Comparison of ENCODE assay signal across 29 cellular contexts in genomic region chr2:217847552-217848350, GRCh38.
DNase-seq lines count a peak whose midpoint lies in the region; ATAC-seq and TF ChIP-seq lines count a peak whose summit lies in the region.
"Had no signal": no experiment of that assay in that cellular context is flagged by ENCODE, and none has a peak within 500 bp of the region (broad histone marks: within the 10 kb centered on the region; RNA-seq: fewer than 3 reads in every experiment).

No MANE protein-coding gene starts in this region.

- H4K8ac ChIP-seq in H9 (replicated peaks; ENCODE audit: insufficient read length, low read depth, low read length): no peak overlapping the region

- H3K27me3 ChIP-seq in H9 (ENCODE audit: insufficient read depth, low read length) (no peaks in the 10 kb centered on the region), esophagus muscularis mucosa (no peaks in the 10 kb centered on the region), lower lobe of right lung (ENCODE audit: low read depth) (no peaks in the 10 kb centered on the region), spleen (replicated peaks in 1 of 7) (no peaks in the 10 kb centered on the region)
- H3K27me3 ChIP-seq: BE2C had no signal

- no peak overlapping the region for H3K27ac ChIP-seq in H9 (ENCODE audit: insufficient read length, low read depth, low read length)
- H3K27ac ChIP-seq in esophagus muscularis mucosa (replicated peaks in 1 of 4): peak overlapping the region; percentile 83 to 90 (median 88)
- H3K27ac ChIP-seq in lower lobe of right lung: peak overlapping the region; percentile 64
- H3K27ac ChIP-seq in spleen: peak overlapping the region in 5 of 8 donors; percentile 25 to 54 (median 33)
- H3K27ac ChIP-seq: A549 had no signal

- H3K14ac ChIP-seq in H9 (ENCODE audit: insufficient read depth, low read length): peak overlapping the region; percentile 25; the same call in 1 of the 2 replicates

- no peak overlapping the region for H3K4me3 ChIP-seq in esophagus muscularis mucosa
- no peak overlapping the region for H3K4me3 ChIP-seq in lower lobe of right lung
- no peak overlapping the region for H3K4me3 ChIP-seq in spleen
- H3K4me3 ChIP-seq: A549 had no signal

- H3K4ac ChIP-seq in H9 (ENCODE audit: low read depth, low read length): no peak overlapping the region

- H2BK120ac ChIP-seq in H9 (ENCODE audit: low read depth, low read length, poor library complexity, severe bottlenecking): no peak overlapping the region

- DNase-seq in H9: no peak
- DNase-seq in esophagus muscularis mucosa (ENCODE audit: extremely low spot score): no peak
- DNase-seq in lower lobe of right lung: no peak
- DNase-seq in spleen: peak; percentile 73
- no peak for DNase-seq in hippocampal formation (lab: John Stamatoyannopoulos, UW)
- DNase-seq in ACHN: no peak
- no peak for DNase-seq in T-helper 1 cell
- no peak for DNase-seq in T-cell
- DNase-seq: activated CD4-positive, alpha-beta T cell treated with anti-CD3 and anti-CD28 coated beads, Interleukin-2, amount 50 U/mL, for 48 hours; activated CD4-positive, CD25-positive, alpha-beta regulatory T cell; activated CD8-positive, alpha-beta memory T cell treated with anti-CD3 and anti-CD28 coated beads, Interleukin-2, amount 50 U/mL, for 4 hours; anterior cingulate cortex; BE2C; cerebellar nuclear complex; foreskin fibroblast; KBM-7; mesendoderm; MM.1S; naive thymus-derived CD4-positive, alpha-beta T cell; NCI-H1436; PC-3; retina; SHP77 treated with DMSO at 0.1 percent for 48 hours; stimulated activated CD4-positive, alpha-beta T cell treated with anti-CD3 and anti-CD28 coated beads, Interleukin-12 subunit alpha, Interleukin-12 subunit beta, amount 100 ng/mL, for 4 hours; stimulated activated CD4-positive, alpha-beta T cell treated with anti-CD3 and anti-CD28 coated beads, Interleukin-4, amount 100 ng/mL, for 24 hours; stimulated activated naive B cell treated with anti-CD40 and anti-IgM and Interleukin-4, amounts not matched to agents 10 μg/mL and 1 μg/mL and 100 μg/mL, for 72 hours; SW 1271 had no signal

- TF ChIP-seq POLR2A in esophagus muscularis mucosa (IDR thresholded peaks at IDR 0.05; ENCODE audit: low read depth) (no peak), spleen (IDR thresholded peaks at IDR 0.05) (no peak)

- TF ChIP-seq EP300 in esophagus muscularis mucosa (IDR thresholded peaks at IDR 0.05): no peak

- H3K79me1 ChIP-seq in H9 (ENCODE audit: insufficient read depth, low read depth, low read length, poor library complexity, severe bottlenecking): no peaks in the 10 kb centered on the region

- no peak overlapping the region for H3K9ac ChIP-seq in H9 (ENCODE audit: extremely low read depth, insufficient read length, low read length)

- no peak overlapping the region for H2AK5ac ChIP-seq in H9 (ENCODE audit: insufficient read length, low read length)

- CTCF ChIA-PET in T-cell (lab: Charles Lee): no interaction called here

- H2AFZ ChIP-seq in H9 (ENCODE audit: low read length): no peak overlapping the region

- no peak overlapping the region for H3K56ac ChIP-seq in H9 (ENCODE audit: insufficient read length, low read depth, low read length)

- no peak overlapping the region for H2BK12ac ChIP-seq in H9 (ENCODE audit: insufficient read length, low read depth, low read length)

- H3K27ac Mint-ChIP-seq in H9: peak overlapping the region in 1 of 3 experiments; percentile 49; a peak in 1 of 7 replicates
- H3K27ac Mint-ChIP-seq in T-cell: no peak overlapping the region
- H3K27ac Mint-ChIP-seq: activated naive CD4-positive, alpha-beta T cell treated with anti-CD3 and anti-CD28 coated beads, Interleukin-2, amount 50 U/mL, for 24 hours; naive thymus-derived CD4-positive, alpha-beta T cell; stimulated activated naive B cell treated with anti-CD40 and anti-IgM and Interleukin-4, amounts not matched to agents 10 μg/mL and 1 μg/mL and 100 μg/mL, for 72 hours had no signal

- H3K36me3 ChIP-seq in esophagus muscularis mucosa: peaks cover 40 to 75% (median 71%) of the 10 kb centered on the region in 4 donors
- H3K36me3 ChIP-seq in lower lobe of right lung: peaks cover 69% of the 10 kb centered on the region
- H3K36me3 ChIP-seq in spleen: peaks cover 0 to 65% (median 26%) of the 10 kb centered on the region in 6 donors

- ATAC-seq in lower lobe of right lung (no peak), T-cell (replicated peaks in 1 of 4) (no peak)
- ATAC-seq: A549; naive thymus-derived CD4-positive, alpha-beta T cell; PC-3; stimulated activated naive B cell treated with anti-CD40 and anti-IgM and Interleukin-4, amounts not matched to agents 10 μg/mL and 1 μg/mL and 100 μg/mL, for 72 hours had no signal

- H3K23ac ChIP-seq in H9 (ENCODE audit: insufficient read length, low read depth, low read length): no peak overlapping the region

- H3K4me2 ChIP-seq in H9 (ENCODE audit: insufficient read depth, insufficient read length, low read length): no peak overlapping the region
- H3K4me2 ChIP-seq: A549 had no signal

- H3K4me1 ChIP-seq in H9 (ENCODE audit: insufficient read depth, low read length) (no peaks in the 10 kb centered on the region; the same call in 1 of the 2 replicates), esophagus muscularis mucosa (peaks cover 90 to 100% (median 100%) of the 10 kb centered on the region in 4 donors), lower lobe of right lung (peaks cover 89% of the 10 kb centered on the region), spleen (peaks cover 8 to 96% (median 44%) of the 10 kb centered on the region in 6 donors)

- H3K36me3 Mint-ChIP-seq in H9 (ENCODE audit: insufficient read depth in 1 of 3, low read depth in 3 of 3) (no peaks in the 10 kb centered on the region; a peak in 1 of 7 replicates), T-cell (no peaks in the 10 kb centered on the region)
- H3K36me3 Mint-ChIP-seq: activated naive CD4-positive, alpha-beta T cell treated with anti-CD3 and anti-CD28 coated beads, Interleukin-2, amount 50 U/mL, for 24 hours; naive thymus-derived CD4-positive, alpha-beta T cell; stimulated activated naive B cell treated with anti-CD40 and anti-IgM and Interleukin-4, amounts not matched to agents 10 μg/mL and 1 μg/mL and 100 μg/mL, for 72 hours had no signal

- POLR2A ChIA-PET in T-cell (lab: Charles Lee): no interaction called here

- no peak overlapping the region for H2BK20ac ChIP-seq in H9 (ENCODE audit: low read depth, low read length, poor library complexity, severe bottlenecking)

- H3K9me3 Mint-ChIP-seq in H9 (no peaks in the 10 kb centered on the region), T-cell (no peaks in the 10 kb centered on the region)
- H3K9me3 Mint-ChIP-seq: activated naive CD4-positive, alpha-beta T cell treated with anti-CD3 and anti-CD28 coated beads, Interleukin-2, amount 50 U/mL, for 24 hours; naive thymus-derived CD4-positive, alpha-beta T cell; stimulated activated naive B cell treated with anti-CD40 and anti-IgM and Interleukin-4, amounts not matched to agents 10 μg/mL and 1 μg/mL and 100 μg/mL, for 72 hours had no signal

- H4K91ac ChIP-seq in H9 (ENCODE audit: insufficient read length, low read depth, low read length): no peak overlapping the region

- WGBS in H9 (ENCODE audit: extremely low coverage, insufficient read length, low lambda C conversion rate): no CpG with 5 or more reads among the region's 20 CpGs
- WGBS in esophagus muscularis mucosa: 62% methylated on average over 9 of the region's 20 CpGs
- WGBS in spleen, 5 donors: 70 to 89% (median 82%) methylated on average over 14 to 20 of the region's 20 CpGs

- H3K79me2 ChIP-seq in H9 (ENCODE audit: insufficient read depth, low read length): no peaks in the 10 kb centered on the region

- no peaks in the 10 kb centered on the region for H4K20me1 ChIP-seq in H9 (ENCODE audit: control insufficient read depth, insufficient read depth, insufficient read length)

- no peaks in the 10 kb centered on the region for H3K23me2 ChIP-seq in H9 (ENCODE audit: insufficient read length, low read depth, low read length, poor library complexity, severe bottlenecking)

- intact Hi-C loops in esophagus muscularis mucosa (cut with DNase I) (no loop called here), lower lobe of right lung (cut with DNase I) (no loop called here), spleen (cut with DNase I; ENCODE audit: low total_unique reads) (no loop called here)

- in situ Hi-C loops in ACHN (cut with HindIII; ENCODE audit: low pct_ligation_motif_present, low pct_unique_long_range_greater_than_20kb, low sequenced_read_pairs): no loop called here

- no peak overlapping the region for H4K5ac ChIP-seq in H9 (ENCODE audit: insufficient read length, low read depth, low read length)

- H3K27me3 Mint-ChIP-seq in H9 (ENCODE audit: low read depth): peaks cover 3% of the 10 kb centered on the region
- H3K27me3 Mint-ChIP-seq in T-cell: peaks cover 10 to 23% of the 10 kb centered on the region in 2 donors
- H3K27me3 Mint-ChIP-seq: activated naive CD4-positive, alpha-beta T cell treated with anti-CD3 and anti-CD28 coated beads, Interleukin-2, amount 50 U/mL, for 24 hours had no signal

- TF ChIP-seq CTCF in H9 (conservative IDR thresholded peaks at IDR 0.05): no peak
- no peak for TF ChIP-seq CTCF in esophagus muscularis mucosa (IDR thresholded peaks at IDR 0.05)
- TF ChIP-seq CTCF in lower lobe of right lung (IDR thresholded peaks at IDR 0.05): no peak
- no peak for TF ChIP-seq CTCF in spleen (IDR thresholded peaks at IDR 0.05 in 8 of 11, conservative IDR thresholded peaks at IDR 0.05 in 3 of 11)

- no peak overlapping the region for H2BK5ac ChIP-seq in H9 (ENCODE audit: insufficient read length, low read length)

- H3K4me1 Mint-ChIP-seq in H9 (peaks cover 0 to under 1% of the 10 kb centered on the region in 2 experiments; a peak in 2 of 4 replicates), T-cell (no peaks in the 10 kb centered on the region)
- H3K4me1 Mint-ChIP-seq: activated naive CD4-positive, alpha-beta T cell treated with anti-CD3 and anti-CD28 coated beads, Interleukin-2, amount 50 U/mL, for 24 hours had no signal

- H3K9me3 ChIP-seq in H9 (ENCODE audit: control insufficient read depth, low read depth, low read length) (peaks cover 12% of the 10 kb centered on the region), esophagus muscularis mucosa (peaks cover 0 to 7% (median 0%) of the 10 kb centered on the region in 4 donors), lower lobe of right lung (peaks cover 6% of the 10 kb centered on the region), spleen (peaks cover 0 to 19% (median 12%) of the 10 kb centered on the region in 8 donors)
- H3K9me3 ChIP-seq: BE2C had no signal

- no peak overlapping the region for H3K4me3 Mint-ChIP-seq in H9
- no peak overlapping the region for H3K4me3 Mint-ChIP-seq in T-cell
- H3K4me3 Mint-ChIP-seq: activated naive CD4-positive, alpha-beta T cell treated with anti-CD3 and anti-CD28 coated beads, Interleukin-2, amount 50 U/mL, for 24 hours; naive thymus-derived CD4-positive, alpha-beta T cell; stimulated activated naive B cell treated with anti-CD40 and anti-IgM and Interleukin-4, amounts not matched to agents 10 μg/mL and 1 μg/mL and 100 μg/mL, for 72 hours had no signal

- no peak overlapping the region for H3T11ph ChIP-seq in H9 (ENCODE audit: low read length)

- H3K18ac ChIP-seq in H9 (ENCODE audit: insufficient read length, low read depth, low read length): no peak overlapping the region

- no peak overlapping the region for H2BK15ac ChIP-seq in H9 (ENCODE audit: low read depth, low read length)
